1 cellular context compared by ENCODE assay signal in the genomic region with DNA sequence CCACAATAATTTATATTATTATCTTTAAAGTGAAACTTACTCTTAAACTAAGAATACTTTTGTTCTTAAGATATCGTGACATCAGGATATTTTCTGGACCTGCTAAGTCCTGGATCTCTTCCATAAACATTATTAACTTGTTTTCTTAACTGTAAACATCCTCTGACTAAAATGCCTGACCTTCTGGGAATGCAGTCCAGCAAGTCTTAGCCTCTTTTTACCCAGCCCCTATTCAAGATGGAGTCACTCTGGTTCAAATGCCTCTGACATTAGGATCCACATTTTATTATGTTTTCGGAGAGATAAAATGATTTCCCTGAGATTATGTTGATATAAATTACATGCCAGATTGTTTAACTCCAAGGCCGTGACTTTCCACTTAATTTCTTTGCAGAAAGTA.
TF ChIP-seq lines count a peak whose summit lies in the region.

No MANE protein-coding gene starts in this region.

TF ChIP-seq in SK-N-SH, 30 proteins besides CTCF, POLR2A, EP300 and RAD21 (continued from another document):
- TF ChIP-seq, protein P1, sequence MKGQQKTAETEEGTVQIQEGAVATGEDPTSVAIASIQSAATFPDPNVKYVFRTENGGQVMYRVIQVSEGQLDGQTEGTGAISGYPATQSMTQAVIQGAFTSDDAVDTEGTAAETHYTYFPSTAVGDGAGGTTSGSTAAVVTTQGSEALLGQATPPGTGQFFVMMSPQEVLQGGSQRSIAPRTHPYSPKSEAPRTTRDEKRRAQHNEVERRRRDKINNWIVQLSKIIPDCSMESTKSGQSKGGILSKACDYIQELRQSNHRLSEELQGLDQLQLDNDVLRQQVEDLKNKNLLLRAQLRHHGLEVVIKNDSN (IDR thresholded peaks at IDR 0.05; ENCODE audit: borderline replicate concordance, low read depth): no peak
- TF ChIP-seq SIN3A (IDR thresholded peaks at IDR 0.05; ENCODE audit: borderline replicate concordance, low read depth, low read length) (no peak), YY1 (IDR thresholded peaks at IDR 0.05; ENCODE audit: low read depth) (peak; percentile 64; the same call in 1 of the 2 replicates)
TF ChIP-seq in SK-N-SH: peak in this region for 1.
